ENCODE assay signal across 23 cellular contexts in the genomic region with DNA sequence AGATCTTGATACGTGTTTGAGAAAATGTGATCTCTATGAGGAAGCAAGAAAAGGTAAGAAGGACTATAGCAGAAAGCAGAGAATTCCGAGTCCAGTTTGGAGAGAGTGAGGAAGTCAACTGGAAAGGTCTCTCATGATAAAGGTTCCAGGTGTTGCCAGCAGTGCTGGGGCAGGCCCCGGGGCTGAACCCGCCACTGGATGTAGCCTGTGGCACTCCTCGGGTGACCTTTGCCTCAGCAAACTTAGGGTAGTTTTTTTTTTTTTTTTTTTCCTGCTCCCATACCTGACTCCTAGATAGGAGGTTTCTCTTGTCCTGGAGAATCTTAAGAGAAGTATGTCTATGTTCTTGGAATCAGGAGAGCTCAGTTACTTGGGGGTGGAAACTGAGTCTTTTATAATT.
DNase-seq lines count a peak whose midpoint lies in the region; ATAC-seq, FAIRE-seq and TF ChIP-seq lines count a peak whose summit lies in the region.
"Had no signal": no experiment of that assay in that cellular context is flagged by ENCODE, and none has a peak within 500 bp of the region (broad histone marks: within the 10 kb centered on the region; RNA-seq: fewer than 3 reads in every experiment).

No MANE protein-coding gene starts in this region.

- H3K27ac ChIP-seq in K562 (ENCODE audit: extremely low read depth, low read depth, low read length) (no peak overlapping the region), substantia nigra (ENCODE audit: low read depth, low read length, poor library complexity, severe bottlenecking) (no peak overlapping the region)
- H3K27ac ChIP-seq: A549; BLaER1 treated with 17β-estradiol and CSF1 and Interleukin-3, amounts not matched to agents 10 nM and 100 nM; HL-60 had no signal

- H3K4me1 Mint-ChIP-seq in memory B cell, result no peaks in the 10 kb centered on the region
- H3K4me1 Mint-ChIP-seq in type B pancreatic cell (ENCODE audit: unreplicated experiment), result peaks cover 44% of the 10 kb centered on the region

- no peak for TF ChIP-seq EP300 in K562 (IDR thresholded peaks at IDR 0.05; ENCODE audit: low read length)

- peak overlapping the region; percentile 11 to 51 for H3K27ac Mint-ChIP-seq in activated naive CD4-positive, alpha-beta T cell treated with anti-CD3 and anti-CD28 coated beads, Interleukin-2, amount 50 U/mL, for 72 hours
- H3K27ac Mint-ChIP-seq in memory B cell (peak overlapping the region; percentile 22), type B pancreatic cell (peak overlapping the region; percentile 70)

- no peaks in the 10 kb centered on the region for H4K20me1 ChIP-seq in K562 (replicated peaks; ENCODE audit: control insufficient read depth, insufficient read depth, low read length)

- no peaks in the 10 kb centered on the region for H3K9me1 ChIP-seq in K562 (ENCODE audit: control insufficient read depth, insufficient read depth, low read length)

- TF ChIP-seq POLR2A in K562 (conservative IDR thresholded peaks at IDR 0.05), result no peak

- H3K4me1 ChIP-seq in K562 (replicated peaks in 1 of 2; ENCODE audit: control insufficient read depth in 2 of 2, insufficient read depth in 2 of 2, low read length in 2 of 2), result peaks cover 0 to 3% of the 10 kb centered on the region in 2 experiments; a peak in 2 of 5 replicates
- H3K4me1 ChIP-seq: A549, HAP-1 had no signal

- no peaks in the 10 kb centered on the region for H3K9me3 Mint-ChIP-seq in activated naive CD4-positive, alpha-beta T cell treated with anti-CD3 and anti-CD28 coated beads, Interleukin-2, amount 50 U/mL, for 72 hours
- no peaks in the 10 kb centered on the region for H3K9me3 Mint-ChIP-seq in memory B cell
- H3K9me3 Mint-ChIP-seq in type B pancreatic cell, result peaks cover 4% of the 10 kb centered on the region
- H3K9me3 Mint-ChIP-seq: CD8-positive, alpha-beta memory T cell had no signal

- no peaks in the 10 kb centered on the region for H3K79me2 ChIP-seq in K562 (ENCODE audit: control insufficient read depth, insufficient read depth, low read length)

- no peak for DNase-seq in activated naive CD4-positive, alpha-beta T cell treated with anti-CD3 and anti-CD28 coated beads, Interleukin-2, amount 50 U/mL, for 72 hours (ENCODE audit: low spot score in 2 of 2)
- DNase-seq in activated naive CD4-positive, alpha-beta T cell (lab: John Stamatoyannopoulos, UW), result no peak
- DNase-seq in K562 (ENCODE audit: extremely low read depth in 1 of 4, low spot score in 3 of 4) (no peak), memory B cell (ENCODE audit: low spot score in 2 of 2) (no peak), type B pancreatic cell (ENCODE audit: extremely low spot score, unreplicated experiment) (no peak), islet precursor cell (no peak), posterior vena cava (ENCODE audit: low spot score) (no peak), substantia nigra (lab: John Stamatoyannopoulos, UW) (no peak)
- DNase-seq: CD8-positive, alpha-beta memory T cell; DND-41; KBM-7; MV-4-11; NCI-H1417; NCI-H187 treated with DMSO at 0.1 percent for 48 hours; NCI-H446; NCI-H69; OCI-M1 had no signal

- no peaks in the 10 kb centered on the region; the same call in 2 of the 3 replicates for H3K36me3 ChIP-seq in K562 (ENCODE audit: control insufficient read depth, insufficient read depth, low read length)
- H3K36me3 ChIP-seq: HAP-1 had no signal

- no peak overlapping the region for H3K4me2 ChIP-seq in K562 (ENCODE audit: insufficient read depth, low read length)
- H3K4me2 ChIP-seq: A549; BLaER1 treated with 17β-estradiol and CSF1 and Interleukin-3, amounts not matched to agents 10 nM and 100 nM had no signal

- peaks cover 4 to 9% of the 10 kb centered on the region in 2 donors for H3K36me3 Mint-ChIP-seq in activated naive CD4-positive, alpha-beta T cell treated with anti-CD3 and anti-CD28 coated beads, Interleukin-2, amount 50 U/mL, for 72 hours
- peaks cover 29% of the 10 kb centered on the region for H3K36me3 Mint-ChIP-seq in memory B cell
- peaks cover 31% of the 10 kb centered on the region for H3K36me3 Mint-ChIP-seq in type B pancreatic cell

- 84% methylated on average over 5 of the region's 5 CpGs for WGBS in K562 (ENCODE audit: insufficient coverage, low coverage, missing lambda C conversion rate)

- H2AFZ ChIP-seq in K562 (ENCODE audit: low read depth, low read length), result no peak overlapping the region

- CTCF ChIA-PET in K562 (lab: Yijun Ruan, JAX; ENCODE audit: low intra/inter-chr PET ratio), result no interaction called here

- peak; percentile 44 for FAIRE-seq in K562 (lab: Jason Lieb, UNC)
- FAIRE-seq: A549, G401.6, HTR-8/SVneo had no signal

- POLR2A ChIA-PET in K562 (lab: Yijun Ruan, JAX), result no interaction called here

- in situ Hi-C loops in K562 (cut with MboI), result no loop called here

- no peaks in the 10 kb centered on the region for H3K27me3 Mint-ChIP-seq in memory B cell
- H3K27me3 Mint-ChIP-seq in type B pancreatic cell, result no peaks in the 10 kb centered on the region

- H3K9me3 ChIP-seq in K562 (replicated peaks; ENCODE audit: control insufficient read depth, insufficient read depth, low read depth, low read length), result no peaks in the 10 kb centered on the region
- H3K9me3 ChIP-seq: A549; BLaER1 treated with 17β-estradiol and CSF1 and Interleukin-3, amounts not matched to agents 10 nM and 100 nM; HAP-1 had no signal

- TF ChIP-seq RAD21 in K562 (CRISPR knock-in tag; conservative IDR thresholded peaks at IDR 0.05 in 1 of 2, IDR thresholded peaks at IDR 0.05 in 1 of 2), result no peak

- no peak overlapping the region for H3K4me3 ChIP-seq in K562
- H3K4me3 ChIP-seq: A549; BLaER1 treated with 17β-estradiol and CSF1 and Interleukin-3, amounts not matched to agents 10 nM and 100 nM; HAP-1 had no signal

- H3K9ac ChIP-seq in K562 (ENCODE audit: insufficient read depth in 1 of 2, low read depth in 2 of 2, low read length in 2 of 2), result no peak overlapping the region
- H3K9ac ChIP-seq: BLaER1 treated with 17β-estradiol and CSF1 and Interleukin-3, amounts not matched to agents 10 nM and 100 nM had no signal

- H3K27me3 ChIP-seq in K562 (ENCODE audit: control insufficient read depth in 2 of 2, insufficient read depth in 2 of 2, low read length in 2 of 2), result no peaks in the 10 kb centered on the region
- H3K27me3 ChIP-seq: BLaER1 treated with 17β-estradiol and CSF1 and Interleukin-3, amounts not matched to agents 10 nM and 100 nM had no signal

- BruUV-seq in K562 (replicated peaks; lab: Mats Ljungman, UMichigan), result no TSS peak

- H3K4me3 Mint-ChIP-seq in memory B cell (no peak overlapping the region), type B pancreatic cell (no peak overlapping the region)

- TF ChIP-seq CTCF in K562 (IDR thresholded peaks at IDR 0.05 in 2 of 3, conservative IDR thresholded peaks at IDR 0.05 in 1 of 3; ENCODE audit: insufficient read depth in 2 of 3, low read depth in 1 of 3, low read length in 3 of 3) (no peak), type B pancreatic cell (conservative IDR thresholded peaks at IDR 0.05) (no peak)

- intact Hi-C loops in K562 (cut with micrococcal nuclease) (no loop called here), posterior vena cava (cut with DNase I) (no loop called here)

- no peak for ATAC-seq in activated naive CD4-positive, alpha-beta T cell treated with anti-CD3 and anti-CD28 coated beads, Interleukin-2, amount 50 U/mL, for 72 hours
- ATAC-seq in K562, result no peak
- no peak for ATAC-seq in memory B cell (ENCODE audit: low read depth)
- ATAC-seq: A549 had no signal

TF ChIP-seq in K562, 482 proteins besides CTCF, POLR2A, EP300 and RAD21 (continues in another document):
- TF ChIP-seq, protein P1, sequence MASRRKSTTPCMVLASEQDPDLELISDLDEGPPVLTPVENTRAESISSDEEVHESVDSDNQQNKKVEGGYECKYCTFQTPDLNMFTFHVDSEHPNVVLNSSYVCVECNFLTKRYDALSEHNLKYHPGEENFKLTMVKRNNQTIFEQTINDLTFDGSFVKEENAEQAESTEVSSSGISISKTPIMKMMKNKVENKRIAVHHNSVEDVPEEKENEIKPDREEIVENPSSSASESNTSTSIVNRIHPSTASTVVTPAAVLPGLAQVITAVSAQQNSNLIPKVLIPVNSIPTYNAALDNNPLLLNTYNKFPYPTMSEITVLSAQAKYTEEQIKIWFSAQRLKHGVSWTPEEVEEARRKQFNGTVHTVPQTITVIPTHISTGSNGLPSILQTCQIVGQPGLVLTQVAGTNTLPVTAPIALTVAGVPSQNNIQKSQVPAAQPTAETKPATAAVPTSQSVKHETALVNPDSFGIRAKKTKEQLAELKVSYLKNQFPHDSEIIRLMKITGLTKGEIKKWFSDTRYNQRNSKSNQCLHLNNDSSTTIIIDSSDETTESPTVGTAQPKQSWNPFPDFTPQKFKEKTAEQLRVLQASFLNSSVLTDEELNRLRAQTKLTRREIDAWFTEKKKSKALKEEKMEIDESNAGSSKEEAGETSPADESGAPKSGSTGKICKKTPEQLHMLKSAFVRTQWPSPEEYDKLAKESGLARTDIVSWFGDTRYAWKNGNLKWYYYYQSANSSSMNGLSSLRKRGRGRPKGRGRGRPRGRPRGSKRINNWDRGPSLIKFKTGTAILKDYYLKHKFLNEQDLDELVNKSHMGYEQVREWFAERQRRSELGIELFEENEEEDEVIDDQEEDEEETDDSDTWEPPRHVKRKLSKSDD (conservative IDR thresholded peaks at IDR 0.05; ENCODE audit: low read length), result no peak
- TF ChIP-seq ETV5 (CRISPR knock-in tag; IDR thresholded peaks at IDR 0.05; ENCODE audit: low read depth) (no peak), RBM17 (IDR thresholded peaks at IDR 0.05; ENCODE audit: borderline replicate concordance, low read depth, low read length) (no peak), POLR2H (tag; IDR thresholded peaks at IDR 0.05; ENCODE audit: low read depth) (no peak), RBFOX2 (IDR thresholded peaks at IDR 0.05; ENCODE audit: low read depth, low read length) (no peak), DPF2 (IDR thresholded peaks at IDR 0.05) (no peak), XRCC5 (IDR thresholded peaks at IDR 0.05; ENCODE audit: low read depth, low read length) (no peak), EWSR1 (IDR thresholded peaks at IDR 0.05; ENCODE audit: borderline replicate concordance, low read depth, partially characterized antibody) (no peak), RBM22 (IDR thresholded peaks at IDR 0.05; ENCODE audit: low read depth, low read length, poor library complexity, severe bottlenecking) (no peak), ZNF445 (CRISPR knock-in tag; IDR thresholded peaks at IDR 0.05; ENCODE audit: low read depth) (no peak)
- TF ChIP-seq, protein P2, sequence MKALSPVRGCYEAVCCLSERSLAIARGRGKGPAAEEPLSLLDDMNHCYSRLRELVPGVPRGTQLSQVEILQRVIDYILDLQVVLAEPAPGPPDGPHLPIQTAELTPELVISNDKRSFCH (CRISPR knock-in tag; IDR thresholded peaks at IDR 0.05), result no peak
- TF ChIP-seq, protein P2 (tag; IDR thresholded peaks at IDR 0.05), result no peak
